ENCODE assay signal across 12 cellular contexts in genomic region chr1:178579562-178579961, GRCh38.
A peak's percentile ranks its signal among the peaks of the same experiment; 100 is the strongest.
DNase-seq lines count a peak whose midpoint lies in the region; ATAC-seq and TF ChIP-seq lines count a peak whose summit lies in the region.
"Had no signal": no experiment of that assay in that cellular context is flagged by ENCODE, and none has a peak within 500 bp of the region (broad histone marks: within the 10 kb centered on the region; RNA-seq: fewer than 3 reads in every experiment).

No MANE protein-coding gene starts in this region.

- no peaks in the 10 kb centered on the region for H3K79me2 ChIP-seq in smooth muscle cell (ENCODE audit: low read depth)

- H3K9me3 Mint-ChIP-seq in activated B cell treated with CpG ODN at 0.5 μM for 24 hours: no peaks in the 10 kb centered on the region
- H3K9me3 Mint-ChIP-seq: HFFc6 had no signal

- H3F3A ChIP-seq in smooth muscle cell (ENCODE audit: low read depth): no peaks in the 10 kb centered on the region

- H3K9me3 ChIP-seq in effector memory CD4-positive, alpha-beta T cell (ENCODE audit: control insufficient read depth, low read length): no peaks in the 10 kb centered on the region
- H3K9me3 ChIP-seq in smooth muscle cell (replicated peaks; ENCODE audit: low read depth): no peaks in the 10 kb centered on the region
- H3K9me3 ChIP-seq: breast epithelium, SK-N-SH had no signal

- peaks cover 3% of the 10 kb centered on the region for H3K36me3 Mint-ChIP-seq in activated B cell treated with CpG ODN at 0.5 μM for 24 hours (ENCODE audit: low read depth)

- 91% methylated on average over 6 of the region's 6 CpGs for WGBS in smooth muscle cell (ENCODE audit: low lambda C conversion rate)

- no peaks in the 10 kb centered on the region for H3K27me3 ChIP-seq in effector memory CD4-positive, alpha-beta T cell (replicated peaks; ENCODE audit: control insufficient read depth, insufficient read depth, low read length, poor library complexity, severe bottlenecking)
- peaks cover 11% of the 10 kb centered on the region for H3K27me3 ChIP-seq in smooth muscle cell (ENCODE audit: low read depth)
- H3K27me3 ChIP-seq: breast epithelium had no signal

- peak overlapping the region; percentile 81 for H3K4me3 Mint-ChIP-seq in activated B cell treated with CpG ODN at 0.5 μM for 24 hours
- H3K4me3 Mint-ChIP-seq: HFFc6 had no signal

- intact Hi-C loops in activated B cell treated with CpG ODN at 0.5 μM for 24 hours (cut with micrococcal nuclease): loop anchor here (1.0 to 5.0 kb wide), 5 partner anchors 10 to 788 kb away; partner anchors contain the start of gene AXDND1

- H3K9ac ChIP-seq in smooth muscle cell (ENCODE audit: low read depth): no peak overlapping the region
- H3K9ac ChIP-seq: SK-N-SH had no signal

- ATAC-seq in GM18907 (IDR thresholded peaks at IDR 0.05; ENCODE audit: unreplicated experiment) (peak; percentile 61), GM21723 (IDR thresholded peaks at IDR 0.05; ENCODE audit: unreplicated experiment) (peak; percentile 42), HG03378 (IDR thresholded peaks at IDR 0.05; ENCODE audit: unreplicated experiment) (peak; percentile 48), activated B cell treated with CpG ODN at 0.5 μM for 24 hours (ENCODE audit: low read depth) (peak; percentile 58)

- no peaks in the 10 kb centered on the region for H3K4me1 ChIP-seq in effector memory CD4-positive, alpha-beta T cell (ENCODE audit: control insufficient read depth, insufficient read depth, low read length, poor library complexity, severe bottlenecking)
- peaks cover 17% of the 10 kb centered on the region for H3K4me1 ChIP-seq in smooth muscle cell (ENCODE audit: low read depth)
- H3K4me1 ChIP-seq: breast epithelium had no signal

- CTCF ChIA-PET in activated B cell treated with CpG ODN at 0.5 μM for 24 hours (lab: Charles Lee): interaction anchor here (1.2 to 3.9 kb wide), 4 partner anchors 9 to 147 kb away, joined by 3 to 24 read pairs (median 8); partner anchors contain the start of gene RALGPS2

- H3K27ac ChIP-seq in effector memory CD4-positive, alpha-beta T cell (ENCODE audit: insufficient read depth, low read length, poor library complexity, severe bottlenecking): no peak overlapping the region
- no peak overlapping the region for H3K27ac ChIP-seq in smooth muscle cell (ENCODE audit: low read depth)
- H3K27ac ChIP-seq: breast epithelium had no signal

- no peak overlapping the region for H2AFZ ChIP-seq in smooth muscle cell (ENCODE audit: low read depth)

- no peak for TF ChIP-seq CTCF in activated B cell treated with CpG ODN at 0.5 μM for 24 hours (IDR thresholded peaks at IDR 0.05)
- no peak for TF ChIP-seq CTCF in smooth muscle cell (IDR thresholded peaks at IDR 0.05; ENCODE audit: borderline replicate concordance, insufficient read depth, poor library complexity, severe bottlenecking)

- peak overlapping the region; percentile 98 for H3K27ac Mint-ChIP-seq in activated B cell treated with CpG ODN at 0.5 μM for 24 hours
- H3K27ac Mint-ChIP-seq: HFFc6 had no signal

- no peaks in the 10 kb centered on the region for H3K36me3 ChIP-seq in effector memory CD4-positive, alpha-beta T cell (ENCODE audit: control insufficient read depth, insufficient read depth, low read length)
- no peaks in the 10 kb centered on the region for H3K36me3 ChIP-seq in smooth muscle cell (ENCODE audit: low read depth)
- H3K36me3 ChIP-seq: breast epithelium had no signal

- peaks cover 95% of the 10 kb centered on the region for H3K4me1 Mint-ChIP-seq in activated B cell treated with CpG ODN at 0.5 μM for 24 hours

- DNase-seq in activated B cell treated with CpG ODN at 0.5 μM for 24 hours (peak; percentile 28), NCI-H2081 (lab: John Stamatoyannopoulos, UW) (no peak), smooth muscle cell (lab: John Stamatoyannopoulos, UW; ENCODE audit: unreplicated experiment) (no peak)
- DNase-seq in effector memory CD4-positive, alpha-beta T cell: no peak
- no peak for DNase-seq in activated CD4-positive, alpha-beta T cell treated with anti-CD3 and anti-CD28 coated beads, Interleukin-2, amount 50 U/mL, for 1 hour
- DNase-seq: HFFc6, NCI-H1930, SK-N-SH had no signal

- H3K4me2 ChIP-seq in smooth muscle cell: no peak overlapping the region
- H3K4me2 ChIP-seq: SK-N-SH had no signal

- no peaks in the 10 kb centered on the region for H3K27me3 Mint-ChIP-seq in activated B cell treated with CpG ODN at 0.5 μM for 24 hours

- H3K4me3 ChIP-seq in effector memory CD4-positive, alpha-beta T cell (ENCODE audit: insufficient read depth, low read depth, low read length, poor library complexity, severe bottlenecking): no peak overlapping the region
- H3K4me3 ChIP-seq in smooth muscle cell: no peak overlapping the region
- H3K4me3 ChIP-seq: breast epithelium had no signal

- POLR2A ChIA-PET in activated B cell treated with CpG ODN at 0.5 μM for 24 hours (lab: Charles Lee): interaction anchor here (0.6 to 8.5 kb wide), 20 partner anchors 8 to 289 kb away, joined by 3 to 394 read pairs (median 4); partner anchors contain the start of gene RALGPS2

- H4K20me1 ChIP-seq in smooth muscle cell (ENCODE audit: low read depth): no peaks in the 10 kb centered on the region
